ENCODE assay signal across 1 cellular context in the genomic region with DNA sequence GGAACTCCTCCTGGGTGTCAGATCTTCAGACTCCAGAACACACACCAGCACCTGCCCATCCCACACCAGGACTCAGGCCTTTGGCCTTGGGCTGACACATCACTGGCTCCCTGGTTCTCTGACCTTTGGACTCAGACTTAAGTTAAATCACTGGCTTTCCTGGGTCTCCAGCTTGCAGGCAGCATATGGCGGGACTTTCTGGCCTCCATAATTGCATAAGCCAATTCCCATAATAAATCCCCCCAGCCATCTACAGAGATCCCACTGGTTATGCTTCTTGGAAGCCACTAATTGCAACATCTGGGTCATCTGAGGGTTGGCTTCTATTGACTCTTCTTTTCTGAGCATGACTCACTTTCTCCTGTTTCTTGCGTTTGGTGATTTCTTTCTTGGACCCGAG.
A peak's percentile ranks its signal among the peaks of the same experiment; 100 is the strongest.
TF ChIP-seq lines count a peak whose summit lies in the region.

No MANE protein-coding gene starts in this region.

TF ChIP-seq in liver, 16 proteins besides CTCF, POLR2A, EP300 and RAD21 (continued from another document):
- TF ChIP-seq FOXA1 (IDR thresholded peaks at IDR 0.05), result no peak
- no peak for TF ChIP-seq EGR1 (IDR thresholded peaks at IDR 0.05; ENCODE audit: low read depth in 2 of 2)
- TF ChIP-seq YY1 (IDR thresholded peaks at IDR 0.05), result peak; percentile 73
- TF ChIP-seq HNF4G (IDR thresholded peaks at IDR 0.05), result no peak
- peak in 1 of 2 donors; percentile 13 for TF ChIP-seq RXRA (IDR thresholded peaks at IDR 0.05)
